ENCODE assay signal across 8 cellular contexts in genomic region chr1:234608720-234609527, GRCh38. TPM values are rescaled to one million over a fixed set of nuclear protein-coding genes. Genes with fewer than 3 reads are reported as not detected.
DNase-seq lines count a peak whose midpoint lies in the region; ATAC-seq and TF ChIP-seq lines count a peak whose summit lies in the region.

No MANE protein-coding gene starts in this region.

- POLR2A ChIA-PET in GM10248 (lab: Yijun Ruan, JAX): interaction anchor here (0.6 to 1.4 kb wide), 6 partner anchors 11 to 235 kb away, joined by 3 to 6 read pairs (median 4); no protein-coding TSS in a partner anchor

- CTCF ChIA-PET in GM10248 (lab: Yijun Ruan, JAX): interaction anchor here (0.9 to 1.0 kb wide), 2 partner anchors 15 to 110 kb away, joined by 3 read pairs; no protein-coding TSS in a partner anchor

- H3K4me3 ChIP-seq in NB4 (ENCODE audit: low read depth, low read length) (peak overlapping the region; percentile 95), esophagus squamous epithelium (peak overlapping the region; percentile 70 to 98 (median 85)), neuron (ENCODE audit: low read length) (peak overlapping the region; percentile 67), upper lobe of left lung (peak overlapping the region; percentile 59 to 78 (median 70))

- H3K4me3 Mint-ChIP-seq in activated T-cell treated with anti-CD3 and anti-CD28 coated beads, Interleukin-2, amount 50 U/mL, for 24 hours: peak overlapping the region; percentile 94

- no peak overlapping the region for H2AFZ ChIP-seq in neuron (ENCODE audit: low read depth, low read length)

- peak overlapping the region; percentile 99 for H3K27ac Mint-ChIP-seq in activated T-cell treated with anti-CD3 and anti-CD28 coated beads, Interleukin-2, amount 50 U/mL, for 24 hours

- H3K27me3 Mint-ChIP-seq in activated T-cell treated with anti-CD3 and anti-CD28 coated beads, Interleukin-2, amount 50 U/mL, for 24 hours: no peaks in the 10 kb centered on the region

- intact Hi-C loops in esophagus squamous epithelium (cut with DNase I): loop anchor here (5.0 kb wide), 2 partner anchors 113 to 468 kb away; no protein-coding TSS in a partner anchor

- ATAC-seq in upper lobe of left lung (ENCODE audit: low FRiP score in 2 of 2) (no peak), HG02798 (IDR thresholded peaks at IDR 0.05; ENCODE audit: poor library complexity, unreplicated experiment) (no peak), GM21515 (IDR thresholded peaks at IDR 0.05; ENCODE audit: unreplicated experiment) (no peak)

- TF ChIP-seq EP300 in upper lobe of left lung (IDR thresholded peaks at IDR 0.05): no peak

- no peaks in the 10 kb centered on the region for H3K27me3 ChIP-seq in esophagus squamous epithelium
- no peaks in the 10 kb centered on the region for H3K27me3 ChIP-seq in neuron (ENCODE audit: insufficient read depth, low read length)
- no peaks in the 10 kb centered on the region for H3K27me3 ChIP-seq in upper lobe of left lung

- H3K4me1 ChIP-seq in esophagus squamous epithelium: peaks cover 26 to 74% (median 29%) of the 10 kb centered on the region in 3 donors
- peaks cover 51% of the 10 kb centered on the region for H3K4me1 ChIP-seq in neuron (ENCODE audit: insufficient read depth, low read length)
- peaks cover 43 to 65% (median 48%) of the 10 kb centered on the region in 4 donors for H3K4me1 ChIP-seq in upper lobe of left lung

- H3K36me3 ChIP-seq in esophagus squamous epithelium (peaks cover 6 to 20% (median 17%) of the 10 kb centered on the region in 3 donors), neuron (ENCODE audit: insufficient read depth, low read length) (peaks cover 18% of the 10 kb centered on the region), upper lobe of left lung (peaks cover 0 to 22% (median 6%) of the 10 kb centered on the region in 4 donors)

- DNase-seq in GM10248 (ENCODE audit: extremely low spot score): peak; percentile 41
- DNase-seq in NB4 (ENCODE audit: low read depth): peak; percentile 77
- peak; percentile 81 for DNase-seq in activated T-cell treated with anti-CD3 and anti-CD28 coated beads, Interleukin-2, amount 50 U/mL, for 24 hours
- DNase-seq in esophagus squamous epithelium (lab: John Stamatoyannopoulos, UW): no peak
- peak; percentile 47 to 92 for DNase-seq in upper lobe of left lung

- TF ChIP-seq CTCF in GM10248 (IDR thresholded peaks at IDR 0.05; ENCODE audit: control extremely low read depth, extremely low read depth, low read depth, missing control alignments): no peak
- TF ChIP-seq CTCF in NB4 (IDR thresholded peaks at IDR 0.05; ENCODE audit: low read depth, low read length): no peak
- TF ChIP-seq CTCF in esophagus squamous epithelium (IDR thresholded peaks at IDR 0.05): no peak
- peak in 1 of 6 experiments; percentile 5 for TF ChIP-seq CTCF in upper lobe of left lung (IDR thresholded peaks at IDR 0.05)

- WGBS in esophagus squamous epithelium, 2 donors: no CpG with 5 or more reads among the region's 122 CpGs
- WGBS in upper lobe of left lung, 2 donors: 0% methylated on average over 11 of the region's 122 CpGs; no CpG with 5 or more reads in 1 of the 2 donors

- peaks cover 62% of the 10 kb centered on the region for H3K4me1 Mint-ChIP-seq in activated T-cell treated with anti-CD3 and anti-CD28 coated beads, Interleukin-2, amount 50 U/mL, for 24 hours (ENCODE audit: low read depth)

- H3K9me3 Mint-ChIP-seq in activated T-cell treated with anti-CD3 and anti-CD28 coated beads, Interleukin-2, amount 50 U/mL, for 24 hours: no peaks in the 10 kb centered on the region

- peaks cover 48% of the 10 kb centered on the region for H3K36me3 Mint-ChIP-seq in activated T-cell treated with anti-CD3 and anti-CD28 coated beads, Interleukin-2, amount 50 U/mL, for 24 hours (ENCODE audit: low read depth)

- TF ChIP-seq POLR2A in NB4 (IDR thresholded peaks at IDR 0.05; ENCODE audit: extremely low read depth, insufficient read length): peak; percentile 41
- peak in 2 of 4 donors; percentile 40 to 45 for TF ChIP-seq POLR2A in esophagus squamous epithelium (IDR thresholded peaks at IDR 0.05)
- peak in 2 of 4 donors; percentile 64 to 65 for TF ChIP-seq POLR2A in upper lobe of left lung (IDR thresholded peaks at IDR 0.05)

- peak overlapping the region; percentile 99 to 100 (median 100) for H3K27ac ChIP-seq in esophagus squamous epithelium
- H3K27ac ChIP-seq in upper lobe of left lung: peak overlapping the region; percentile 99 to 100 (median 99)

- H3K9me3 ChIP-seq in esophagus squamous epithelium (no peaks in the 10 kb centered on the region), neuron (ENCODE audit: low read length) (no peaks in the 10 kb centered on the region), upper lobe of left lung (no peaks in the 10 kb centered on the region)

RNA-seq across cellular contexts. Expression of gene IRF2BP2, which starts 1.1 kb away (rescaled TPM):
- total RNA-seq in esophagus squamous epithelium (10 to 100 TPM; 52.5 to 66.8 (median 57.6) TPM), upper lobe of left lung (100 to 1,000 TPM in 3 of 6 donors, 10 to 100 TPM in 3; 83.8 to 157 (median 116) TPM)
